Comparison of ENCODE assay signal across 29 cellular contexts in genomic region chr5:21594566-21594965, GRCh38.
"Had no signal": no experiment of that assay in that cellular context is flagged by ENCODE, and none has a peak within 500 bp of the region (broad histone marks: within the 10 kb centered on the region; RNA-seq: fewer than 3 reads in every experiment).

No MANE protein-coding gene starts in this region.

- H3K4me3 ChIP-seq: hepatocyte, left lung, lower lobe of right lung, neural progenitor cell, psoas muscle, right lobe of liver, smooth muscle cell, stomach, testis, thyroid gland, transverse colon, upper lobe of right lung had no signal

- ATAC-seq: left colon; left lung; natural killer cell; psoas muscle; right lobe of liver; stimulated activated naive CD8-positive, alpha-beta T cell treated with anti-CD3 and anti-CD28 coated beads, Interleukin-15, Interleukin-2, amounts not matched to agents 100 U/mL and 50 U/mL, for 24 hours; upper lobe of right lung had no signal

- H3K4me2 ChIP-seq: hepatocyte, neural progenitor cell, smooth muscle cell had no signal

- H3K79me2 ChIP-seq: hepatocyte, parathyroid adenoma had no signal

- H3K9ac ChIP-seq: neural progenitor cell, parathyroid adenoma had no signal

- H2AFZ ChIP-seq: hepatocyte, neural progenitor cell, parathyroid adenoma had no signal

- H3K27ac Mint-ChIP-seq: mesothelial cell of epicardium; naive B cell; natural killer cell; nephron progenitor cell; neural progenitor cell; stimulated activated naive B cell treated with anti-CD40 and anti-IgM and Interleukin-4, amounts not matched to agents 10 μg/mL and 1 μg/mL and 100 μg/mL, for 72 hours had no signal

- H3K4me3 Mint-ChIP-seq: mesothelial cell of epicardium; naive B cell; natural killer cell; nephron progenitor cell; neural progenitor cell; stimulated activated naive B cell treated with anti-CD40 and anti-IgM and Interleukin-4, amounts not matched to agents 10 μg/mL and 1 μg/mL and 100 μg/mL, for 72 hours had no signal

- DNase-seq: kidney; left colon; left lung; lower lobe of right lung; mammary epithelial cell; mesenchymal stem cell; naive B cell; natural killer cell; nephron progenitor cell; occipital lobe; psoas muscle; right lobe of liver; stimulated activated CD4-positive, alpha-beta T cell treated with anti-CD3 and anti-CD28 coated beads, Interleukin-1b, Interleukin-23, amount 100 ng/mL, for 48 hours; stimulated activated CD4-positive, alpha-beta T cell treated with anti-CD3 and anti-CD28 coated beads, Interleukin-2, amount 100 ng/mL, for 48 hours; stimulated activated CD4-positive, alpha-beta T cell treated with anti-CD3 and anti-CD28 coated beads, Interleukin-4, amount 100 ng/mL, for 4 hours; stimulated activated CD8-positive, alpha-beta memory T cell treated with anti-CD3 and anti-CD28 coated beads, Interleukin-4, amount 100 ng/mL, for 48 hours; stimulated activated naive B cell treated with anti-CD40 and anti-IgM and Interleukin-4, amounts not matched to agents 10 μg/mL and 1 μg/mL and 100 μg/mL, for 72 hours; stimulated activated naive CD8-positive, alpha-beta T cell treated with anti-CD3 and anti-CD28 coated beads, Interleukin-15, Interleukin-2, amounts not matched to agents 100 U/mL and 50 U/mL, for 24 hours; stomach; testis; thyroid gland; transverse colon; upper lobe of right lung had no signal

- H3K27ac ChIP-seq: hepatocyte, left lung, lower lobe of right lung, neural progenitor cell, neutrophil, parathyroid adenoma, psoas muscle, right lobe of liver, stomach, testis, thyroid gland, transverse colon, upper lobe of right lung had no signal

- H3K27me3 ChIP-seq: hepatocyte, left lung, neural progenitor cell, neutrophil, right lobe of liver, stomach, testis, thyroid gland, transverse colon, upper lobe of right lung had no signal

- H3K27me3 Mint-ChIP-seq: naive B cell; stimulated activated naive B cell treated with anti-CD40 and anti-IgM and Interleukin-4, amounts not matched to agents 10 μg/mL and 1 μg/mL and 100 μg/mL, for 72 hours had no signal

- H3K9me3 Mint-ChIP-seq: neural progenitor cell had no signal

- H3K4me1 Mint-ChIP-seq: mesothelial cell of epicardium; naive B cell; natural killer cell; nephron progenitor cell; stimulated activated naive B cell treated with anti-CD40 and anti-IgM and Interleukin-4, amounts not matched to agents 10 μg/mL and 1 μg/mL and 100 μg/mL, for 72 hours had no signal

- H3K36me3 Mint-ChIP-seq: natural killer cell, neural progenitor cell had no signal

- H3K9me3 ChIP-seq: neutrophil, psoas muscle, right lobe of liver, testis, thyroid gland, transverse colon, upper lobe of right lung had no signal

- H3K4me1 ChIP-seq: left lung, lower lobe of right lung, neural progenitor cell, parathyroid adenoma, psoas muscle, stomach, testis, thyroid gland, transverse colon, upper lobe of right lung had no signal
